ENCODE assay signal across 14 cellular contexts in genomic region chr15:66824374-66824773, GRCh38.
DNase-seq lines count a peak whose midpoint lies in the region; ATAC-seq and TF ChIP-seq lines count a peak whose summit lies in the region.
"Had no signal": no experiment of that assay in that cellular context is flagged by ENCODE, and none has a peak within 500 bp of the region (broad histone marks: within the 10 kb centered on the region; RNA-seq: fewer than 3 reads in every experiment).

No MANE protein-coding gene starts in this region.

- H3K4me1 ChIP-seq in RWPE2 (ENCODE audit: insufficient read depth, poor library complexity, severe bottlenecking) = no peaks in the 10 kb centered on the region
- H3K4me1 ChIP-seq in prostate gland (replicated peaks) = no peaks in the 10 kb centered on the region

- WGBS in prostate gland = 100% methylated on average over 3 of the region's 3 CpGs

- ATAC-seq in Right ventricle myocardium inferior (peak; percentile 50), RWPE2 (ENCODE audit: low read depth) (no peak), left lobe of liver (peak; percentile 98), sciatic nerve (no peak), HG02981 (IDR thresholded peaks at IDR 0.05; ENCODE audit: unreplicated experiment) (no peak)
- ATAC-seq: HCT116 had no signal

- no peak for TF ChIP-seq CTCF in RWPE2 (IDR thresholded peaks at IDR 0.05; ENCODE audit: poor library complexity, severe bottlenecking)
- TF ChIP-seq CTCF in prostate gland (IDR thresholded peaks at IDR 0.05) = no peak

- DNase-seq in Right ventricle myocardium inferior (ENCODE audit: missing footprints) (no peak), cardiac septum (ENCODE audit: low spot score) (no peak), RWPE2 (ENCODE audit: low spot score) (peak; percentile 14), left lobe of liver (ENCODE audit: low spot score) (peak; percentile 84), sciatic nerve (ENCODE audit: low spot score) (peak; percentile 37), prostate gland (ENCODE audit: low spot score) (no peak), pons (ENCODE audit: low spot score) (no peak)
- DNase-seq: ACHN; CD4-positive, CD25-positive, alpha-beta regulatory T cell; DMS53; GF-D8 had no signal

- intact Hi-C loops in Right ventricle myocardium inferior (cut with DNase I) = no loop called here
- intact Hi-C loops in cardiac septum (cut with DNase I) = no loop called here
- intact Hi-C loops in sciatic nerve (cut with DNase I) = no loop called here
- intact Hi-C loops in prostate gland (cut with DNase I) = no loop called here

- H3K27me3 ChIP-seq in RWPE2 (ENCODE audit: insufficient read depth, poor library complexity, severe bottlenecking) = no peaks in the 10 kb centered on the region
- no peaks in the 10 kb centered on the region for H3K27me3 ChIP-seq in prostate gland (replicated peaks; ENCODE audit: insufficient read depth)
- H3K27me3 ChIP-seq: BLaER1 treated with 17β-estradiol and CSF1 and Interleukin-3, amounts not matched to agents 10 nM and 100 nM had no signal

- TF ChIP-seq POLR2A in prostate gland (IDR thresholded peaks at IDR 0.05) = no peak

- H3K4me3 ChIP-seq in RWPE2 (ENCODE audit: severe bottlenecking) (no peak overlapping the region), prostate gland (no peak overlapping the region)
- H3K4me3 ChIP-seq: BLaER1 treated with 17β-estradiol and CSF1 and Interleukin-3, amounts not matched to agents 10 nM and 100 nM had no signal

- H3K9me3 ChIP-seq in RWPE2 (ENCODE audit: severe bottlenecking) (no peaks in the 10 kb centered on the region), prostate gland (no peaks in the 10 kb centered on the region)
- H3K9me3 ChIP-seq: BLaER1 treated with 17β-estradiol and CSF1 and Interleukin-3, amounts not matched to agents 10 nM and 100 nM had no signal

- no peak overlapping the region for H3K27ac ChIP-seq in RWPE2 (ENCODE audit: poor library complexity, severe bottlenecking)
- H3K27ac ChIP-seq in prostate gland = no peak overlapping the region
- H3K27ac ChIP-seq: BLaER1 treated with 17β-estradiol and CSF1 and Interleukin-3, amounts not matched to agents 10 nM and 100 nM had no signal

- H3K36me3 ChIP-seq in RWPE2 (ENCODE audit: low read depth) (no peaks in the 10 kb centered on the region), prostate gland (no peaks in the 10 kb centered on the region)
- H3K36me3 ChIP-seq: BLaER1 treated with 17β-estradiol and CSF1 and Interleukin-3, amounts not matched to agents 10 nM and 100 nM had no signal

Comparison
In these comparisons a context has a peak if more than half of its experiments do, and no peak if none do; other contexts are left out.
1. ATAC-seq: peak in Right ventricle myocardium inferior (single experiment) and left lobe of liver (single experiment); none in RWPE2 (single experiment), sciatic nerve (single experiment) and HG02981 (single experiment).
2. DNase-seq: peak in RWPE2 (single experiment), left lobe of liver (single experiment) and sciatic nerve (single experiment); none in Right ventricle myocardium inferior (single experiment), cardiac septum (single experiment), prostate gland (single experiment) and pons (single experiment).